Comparison of ENCODE assay signal across 27 cellular contexts in genomic region chr3:147544290-147544689, GRCh38.
"Had no signal": no experiment of that assay in that cellular context is flagged by ENCODE, and none has a peak within 500 bp of the region (broad histone marks: within the 10 kb centered on the region; RNA-seq: fewer than 3 reads in every experiment).

No MANE protein-coding gene starts in this region.

- H3K27me3 ChIP-seq: neutrophil, pancreas, right lobe of liver, sigmoid colon, stomach, thyroid gland, tibial nerve, upper lobe of left lung, vagina had no signal

- H3K27ac ChIP-seq: neutrophil, pancreas, psoas muscle, right lobe of liver, sigmoid colon, stomach, thoracic aorta, thyroid gland, tibial nerve, upper lobe of left lung, vagina had no signal

- H3K4me3 ChIP-seq: pancreas, psoas muscle, right lobe of liver, sigmoid colon, stomach, thoracic aorta, thyroid gland, tibial nerve, upper lobe of left lung, vagina had no signal

- H3K36me3 ChIP-seq: neutrophil, pancreas, right lobe of liver, sigmoid colon, stomach, thoracic aorta, thyroid gland, tibial nerve, upper lobe of left lung, vagina had no signal

- H3K27me3 Mint-ChIP-seq: naive thymus-derived CD4-positive, alpha-beta T cell; progenitor cell of endocrine pancreas; stimulated activated naive B cell treated with anti-CD40 and anti-IgM and Interleukin-4, amounts not matched to agents 10 μg/mL and 1 μg/mL and 100 μg/mL, for 72 hours; stimulated activated naive CD8-positive, alpha-beta T cell treated with anti-CD3 and anti-CD28 coated beads, Interleukin-15, Interleukin-2, amounts not matched to agents 100 ng/mL and 50 ng/mL, for 24 hours had no signal

- H3K4me1 Mint-ChIP-seq: naive thymus-derived CD4-positive, alpha-beta T cell; natural killer cell; nephron; stimulated activated effector memory CD8-positive, alpha-beta T cell treated with anti-CD3 and anti-CD28 coated beads, Interleukin-12 subunit alpha, Interleukin-12 subunit beta, amount 100 ng/mL, for 72 hours; stimulated activated naive B cell treated with anti-CD40 and anti-IgM and Interleukin-4, amounts not matched to agents 10 μg/mL and 1 μg/mL and 100 μg/mL, for 72 hours had no signal

- H3K36me3 Mint-ChIP-seq: naive thymus-derived CD4-positive, alpha-beta T cell; stimulated activated effector memory CD8-positive, alpha-beta T cell treated with anti-CD3 and anti-CD28 coated beads, Interleukin-12 subunit alpha, Interleukin-12 subunit beta, amount 100 ng/mL, for 72 hours; stimulated activated naive B cell treated with anti-CD40 and anti-IgM and Interleukin-4, amounts not matched to agents 10 μg/mL and 1 μg/mL and 100 μg/mL, for 72 hours had no signal

- DNase-seq: naive thymus-derived CD4-positive, alpha-beta T cell; natural killer cell; nucleus accumbens; pancreas; psoas muscle; right cardiac atrium; right lobe of liver; sigmoid colon; small intestine; stimulated activated CD4-positive, alpha-beta T cell treated with anti-CD3 and anti-CD28 coated beads, Interleukin-15, amount 100 ng/mL, for 24 hours; stimulated activated CD4-positive, alpha-beta T cell treated with anti-CD3 and anti-CD28 coated beads, Interleukin-2, amount 100 ng/mL, for 24 hours; stimulated activated CD4-positive, alpha-beta T cell treated with anti-CD3 and anti-CD28 coated beads, Interleukin-2, amount 100 ng/mL, for 48 hours; stimulated activated CD4-positive, alpha-beta T cell treated with anti-CD3 and anti-CD28 coated beads, Interleukin-4, amount 100 ng/mL, for 24 hours; stimulated activated naive B cell treated with anti-CD40 and anti-IgM and Interleukin-4, amounts not matched to agents 10 μg/mL and 1 μg/mL and 100 μg/mL, for 72 hours; stimulated activated naive CD4-positive, alpha-beta T cell treated with Interleukin-2 at 50 U/mL for 16 hours; stomach; thyroid gland; trophoblast cell; upper lobe of left lung had no signal

- ATAC-seq: naive thymus-derived CD4-positive, alpha-beta T cell; natural killer cell; pancreas; psoas muscle; right cardiac atrium; right lobe of liver; stimulated activated effector memory CD8-positive, alpha-beta T cell treated with anti-CD3 and anti-CD28 coated beads, Interleukin-12 subunit alpha, Interleukin-12 subunit beta, amount 100 ng/mL, for 72 hours; stimulated activated naive B cell treated with anti-CD40 and anti-IgM and Interleukin-4, amounts not matched to agents 10 μg/mL and 1 μg/mL and 100 μg/mL, for 72 hours had no signal

- H3K4me1 ChIP-seq: pancreas, psoas muscle, right lobe of liver, sigmoid colon, stomach, thyroid gland, tibial nerve, upper lobe of left lung, vagina had no signal

- H3K27ac Mint-ChIP-seq: naive thymus-derived CD4-positive, alpha-beta T cell; natural killer cell; nephron; progenitor cell of endocrine pancreas; stimulated activated effector memory CD8-positive, alpha-beta T cell treated with anti-CD3 and anti-CD28 coated beads, Interleukin-12 subunit alpha, Interleukin-12 subunit beta, amount 100 ng/mL, for 72 hours; stimulated activated naive B cell treated with anti-CD40 and anti-IgM and Interleukin-4, amounts not matched to agents 10 μg/mL and 1 μg/mL and 100 μg/mL, for 72 hours; stimulated activated naive CD8-positive, alpha-beta T cell treated with anti-CD3 and anti-CD28 coated beads, Interleukin-15, Interleukin-2, amounts not matched to agents 100 ng/mL and 50 ng/mL, for 24 hours had no signal

- H3K4me3 Mint-ChIP-seq: naive thymus-derived CD4-positive, alpha-beta T cell; natural killer cell; nephron; stimulated activated effector memory CD8-positive, alpha-beta T cell treated with anti-CD3 and anti-CD28 coated beads, Interleukin-12 subunit alpha, Interleukin-12 subunit beta, amount 100 ng/mL, for 72 hours; stimulated activated naive B cell treated with anti-CD40 and anti-IgM and Interleukin-4, amounts not matched to agents 10 μg/mL and 1 μg/mL and 100 μg/mL, for 72 hours; stimulated activated naive CD8-positive, alpha-beta T cell treated with anti-CD3 and anti-CD28 coated beads, Interleukin-15, Interleukin-2, amounts not matched to agents 100 ng/mL and 50 ng/mL, for 24 hours had no signal

- H3K9me3 ChIP-seq: neutrophil, pancreas, right lobe of liver, thyroid gland, vagina had no signal
